8 cellular contexts compared by ENCODE assay signal in genomic region chr7:100563809-100564400, GRCh38. TPM values are rescaled to one million over a fixed set of nuclear protein-coding genes. Genes with fewer than 3 reads are reported as not detected.
A peak's percentile ranks its signal among the peaks of the same experiment; 100 is the strongest.
DNase-seq lines count a peak whose midpoint lies in the region; ATAC-seq, FAIRE-seq and TF ChIP-seq lines count a peak whose summit lies in the region.

No MANE protein-coding gene starts in this region.

- H3K27ac Mint-ChIP-seq in WTC11 = no peak overlapping the region

- no peak for TF ChIP-seq POLR2A in NB4 (IDR thresholded peaks at IDR 0.05; ENCODE audit: extremely low read depth, insufficient read length)

- 39% methylated on average over 7 of the region's 12 CpGs for WGBS in mammary epithelial cell (ENCODE audit: low coverage, missing lambda C conversion rate)

- BruUV-seq in mammary epithelial cell (replicated peaks; lab: Mats Ljungman, UMichigan) = no TSS peak

- H3K4me2 ChIP-seq in mammary epithelial cell (ENCODE audit: insufficient read depth, low read depth, low read length) = no peak overlapping the region

- POLR2A ChIA-PET in WTC11 (lab: Charles Lee) = interaction anchor here (0.6 to 0.9 kb wide), 3 partner anchors 23 to 1507 kb away, joined by 4 read pairs; partner anchors contain the start of gene FBXO24

- FAIRE-seq in kidney (lab: Jason Lieb, UNC) = no peak

- H3K36me3 ChIP-seq in mammary epithelial cell (ENCODE audit: insufficient read depth, low read length) (no peaks in the 10 kb centered on the region), kidney (ENCODE audit: control insufficient read depth in 1 of 2, insufficient read depth in 2 of 2, low read length in 2 of 2) (peaks cover 6% of the 10 kb centered on the region in 2 donors)

- in situ Hi-C loops in mammary epithelial cell (cut with MboI; ENCODE audit: low sequenced_read_pairs in 2 of 2) = loop anchor here in 1 of 2 donors (10.0 to 25.0 kb wide), 2 partner anchors 131 to 298 kb away; partner anchors contain the start of genes GIGYF1, SLC12A9 and TRIP6

- no peaks in the 10 kb centered on the region for H3K9me3 Mint-ChIP-seq in WTC11

- no peaks in the 10 kb centered on the region for H3K27me3 ChIP-seq in mammary epithelial cell (ENCODE audit: insufficient read depth, low read length)

- no peak overlapping the region for H3K4me3 ChIP-seq in NB4 (ENCODE audit: low read depth, low read length)
- H3K4me3 ChIP-seq in mammary epithelial cell (replicated peaks in 1 of 3; ENCODE audit: insufficient read depth in 1 of 3, low read depth in 2 of 3, low read length in 3 of 3) = no peak overlapping the region
- H3K4me3 ChIP-seq in kidney (ENCODE audit: low read length in 2 of 2) = no peak overlapping the region

- CTCF ChIA-PET in WTC11 (lab: Charles Lee) = interaction anchor here (0.5 to 2.8 kb wide), 40 partner anchors 8 to 339 kb away, joined by 3 to 41 read pairs (median 4); partner anchors contain the start of genes ACTL6B, AGFG2, FBXO24 and LRCH4
- CTCF ChIA-PET in mammary epithelial cell (lab: Charles Lee; ENCODE audit: low non-redundant PET) = interaction anchor here (0.6 to 0.7 kb wide), 2 partner anchors 9 to 23 kb away, joined by 4 to 25 read pairs; no protein-coding TSS in a partner anchor

- TF ChIP-seq CTCF in NB4 (IDR thresholded peaks at IDR 0.05; ENCODE audit: low read depth, low read length) = peak; percentile 99
- TF ChIP-seq CTCF in WTC11 (IDR thresholded peaks at IDR 0.05) = peak; percentile 99
- TF ChIP-seq CTCF in mammary epithelial cell (conservative IDR thresholded peaks at IDR 0.05 in 1 of 2, IDR thresholded peaks at IDR 0.05 in 1 of 2; ENCODE audit: extremely low read depth in 1 of 2, insufficient read depth in 1 of 2, low read depth in 1 of 2, low read length in 2 of 2) = peak; percentile 95 to 97
- TF ChIP-seq CTCF in kidney (IDR thresholded peaks at IDR 0.05; ENCODE audit: borderline replicate concordance, extremely low read depth, insufficient read depth) = peak; percentile 86

- H3K4me1 ChIP-seq in mammary epithelial cell (ENCODE audit: insufficient read depth, low read length) (no peaks in the 10 kb centered on the region), kidney (ENCODE audit: control insufficient read depth in 1 of 2, insufficient read depth in 1 of 2, low read depth in 1 of 2, low read length in 2 of 2) (no peaks in the 10 kb centered on the region)

- H3K4me3 Mint-ChIP-seq in WTC11 = no peak overlapping the region

- H3K9ac ChIP-seq in mammary epithelial cell (ENCODE audit: insufficient read depth, low read length) (no peak overlapping the region), kidney (ENCODE audit: low read length in 2 of 2) (peak overlapping the region in 1 of 2 donors; percentile 19)

- H2AFZ ChIP-seq in mammary epithelial cell (ENCODE audit: low read depth, low read length) = no peak overlapping the region

- no peaks in the 10 kb centered on the region for H3K36me3 Mint-ChIP-seq in WTC11

- peak; percentile 72 for ATAC-seq in WTC11
- ATAC-seq in GM21423 (IDR thresholded peaks at IDR 0.05; ENCODE audit: unreplicated experiment) = no peak

- H3K9me3 ChIP-seq in mammary epithelial cell (replicated peaks; ENCODE audit: insufficient read depth, low read length) (no peaks in the 10 kb centered on the region), kidney (ENCODE audit: control insufficient read depth in 1 of 2, low read length in 2 of 2) (no peaks in the 10 kb centered on the region)

- intact Hi-C loops in mammary epithelial cell (cut with micrococcal nuclease) (loop anchor here (1.0 to 5.0 kb wide), 3 partner anchors 108 to 288 kb away; partner anchors contain the start of genes GNB2 and SLC12A9), kidney (cut with DNase I) (no loop called here)

- peaks cover 23% of the 10 kb centered on the region for H3K4me1 Mint-ChIP-seq in WTC11

- no peaks in the 10 kb centered on the region; the same call in 1 of the 2 replicates for H3K27me3 Mint-ChIP-seq in WTC11 (ENCODE audit: low read depth)

- DNase-seq in NCI-H2081 (lab: John Stamatoyannopoulos, UW) (peak; percentile 50 to 59), NCI-H2081 treated with DMSO at 0.1 percent for 48 hours (lab: John Stamatoyannopoulos, UW) (no peak), NB4 (ENCODE audit: low read depth) (peak; percentile 89), WTC11 (ENCODE audit: low spot score) (peak; percentile 94), mammary epithelial cell (peak; percentile 43), kidney (peak; percentile 91)
- peak; percentile 88 for DNase-seq in stimulated activated CD4-positive, alpha-beta T cell treated with anti-CD3 and anti-CD28 coated beads, Interleukin-4, amount 100 ng/mL, for 24 hours

- dilution Hi-C loops in mammary epithelial cell (cut with HindIII; ENCODE audit: low sequenced_read_pairs) = loop anchor here (5.0 kb wide), 3 partner anchors 53 to 132 kb away; partner anchors contain the start of gene SPACDR

- H4K20me1 ChIP-seq in mammary epithelial cell (ENCODE audit: insufficient read depth, low read length) = no peaks in the 10 kb centered on the region

- H3K27ac ChIP-seq in mammary epithelial cell (ENCODE audit: insufficient read depth, low read depth, low read length) (no peak overlapping the region), kidney (ENCODE audit: low read depth in 2 of 2, low read length in 2 of 2) (no peak overlapping the region)

- H3K79me2 ChIP-seq in mammary epithelial cell (ENCODE audit: insufficient read depth, low read length) = no peaks in the 10 kb centered on the region

TF ChIP-seq in WTC11, 78 proteins besides CTCF, POLR2A, EP300 and RAD21 (continues in another document):
- TF ChIP-seq KAT7 (CRISPR knock-in tag; IDR thresholded peaks at IDR 0.05; ENCODE audit: borderline replicate concordance) = no peak
- no peak for TF ChIP-seq CREM (CRISPR knock-in tag; IDR thresholded peaks at IDR 0.05)
- peak; percentile 42; the same call in 1 of the 2 replicates for TF ChIP-seq HMGXB4 (CRISPR knock-in tag; IDR thresholded peaks at IDR 0.05)
- TF ChIP-seq FOXP4 (CRISPR knock-in tag; IDR thresholded peaks at IDR 0.05) = 0 out of 2 replicates have a peak, but pooled peaks have one; percentile 26
- no peak for TF ChIP-seq E2F1 (CRISPR knock-in tag; IDR thresholded peaks at IDR 0.05)

RNA-seq across cellular contexts. Expression of gene SAP25, which starts 9.8 kb away (rescaled TPM):
- 9.3 to 11.7 TPM (median 9.7 TPM) in 3 replicates for total RNA-seq in WTC11 (2021)
- 1 to 10 TPM in 1 of 2 donors, not detected in 1; 2.0 TPM for total RNA-seq in mammary epithelial cell
- 0.18 TPM for polyA plus RNA-seq in mammary epithelial cell
- not detected for polyA minus RNA-seq in mammary epithelial cell
- total RNA-seq in kidney = 9.8 TPM
- polyA plus RNA-seq in kidney (ENCODE audit: insufficient read depth, low read depth, low replicate concordance) = 5.7 TPM

RNA-seq across cellular contexts. Expression of gene LRCH4, which starts 22.0 kb away (rescaled TPM):
- total RNA-seq in WTC11 (2021) = 52.0 to 59.6 TPM (median 56.7 TPM) in 3 replicates
- 10 to 100 TPM in 1 of 2 donors, 1 to 10 TPM in 1; 7.8 to 29.1 TPM for total RNA-seq in mammary epithelial cell
- polyA plus RNA-seq in mammary epithelial cell = 8.1 TPM
- 6.0 TPM for polyA minus RNA-seq in mammary epithelial cell
- total RNA-seq in kidney = 62.9 TPM
- polyA plus RNA-seq in kidney (ENCODE audit: insufficient read depth, low read depth, low replicate concordance) = 23.2 TPM

RNA-seq across cellular contexts. Expression of gene FBXO24, which starts 22.2 kb away (rescaled TPM):
- total RNA-seq in WTC11 (2021) = 0.70 to 1.3 TPM (median 0.94 TPM) in 3 replicates
- under 1 TPM; 0.17 to 0.45 TPM for total RNA-seq in mammary epithelial cell
- polyA plus RNA-seq in mammary epithelial cell = 0.44 TPM
- polyA minus RNA-seq in mammary epithelial cell = not detected
- 0.60 TPM for total RNA-seq in kidney
- polyA plus RNA-seq in kidney (ENCODE audit: insufficient read depth, low read depth, low replicate concordance) = 0.95 TPM

RNA-seq across cellular contexts. Expression of gene AGFG2, which starts 24.9 kb away (rescaled TPM):
- total RNA-seq in WTC11 (2021) = 6.4 to 7.4 TPM (median 7.4 TPM) in 3 replicates
- 10 to 100 TPM in 1 of 2 donors, 1 to 10 TPM in 1; 8.0 to 10.9 TPM for total RNA-seq in mammary epithelial cell
- polyA plus RNA-seq in mammary epithelial cell = 4.0 TPM
- polyA minus RNA-seq in mammary epithelial cell = 11.4 TPM
- total RNA-seq in kidney = 37.3 TPM
- 24.3 TPM for polyA plus RNA-seq in kidney (ENCODE audit: insufficient read depth, low read depth, low replicate concordance)

RNA-seq across cellular contexts. Expression of gene PCOLCE, which starts 38.3 kb away (rescaled TPM):
- total RNA-seq in WTC11 (2021) (53.5 to 74.8 TPM (median 70.4 TPM) in 3 replicates), mammary epithelial cell (1 to 10 TPM in 1 of 2 donors, under 1 TPM in 1; 0.67 to 6.9 TPM), kidney (51.5 TPM)
- polyA plus RNA-seq in mammary epithelial cell (0.86 TPM), kidney (ENCODE audit: insufficient read depth, low read depth, low replicate concordance) (42.9 TPM)
- not detected for polyA minus RNA-seq in mammary epithelial cell
